In genomic region chr19:43408043-43408442, GRCh38 we compare ENCODE assay signal across 37 cellular contexts. TPM values are rescaled to one million over a fixed set of nuclear protein-coding genes. Genes with fewer than 3 reads are reported as not detected.
"Had no signal": no experiment of that assay in that cellular context is flagged by ENCODE, and none has a peak within 500 bp of the region (broad histone marks: within the 10 kb centered on the region; RNA-seq: fewer than 3 reads in every experiment).

No MANE protein-coding gene starts in this region.

- H3K4me3 Mint-ChIP-seq: activated CD4-positive, alpha-beta memory T cell treated with anti-CD3 and anti-CD28 coated beads for 36 hours; activated CD4-positive, alpha-beta T cell treated with anti-CD3 and anti-CD28 coated beads for 36 hours; activated CD4-positive, alpha-beta T cell treated with anti-CD3 and anti-CD28 coated beads, Interleukin-2, amount 10 ng/mL, durations not matched to agents 24 days and 14 days; activated CD8-positive, alpha-beta memory T cell treated with anti-CD3 and anti-CD28 coated beads, Interleukin-2, amount 10 ng/mL, durations not matched to agents 7 days and 5 days; activated CD8-positive, alpha-beta T cell treated with anti-CD3 and anti-CD28 coated beads, Interleukin-2, amount 10 ng/mL, durations not matched to agents 7 days and 5 days; activated naive CD4-positive, alpha-beta T cell treated with anti-CD3 and anti-CD28 coated beads for 36 hours; activated naive CD4-positive, alpha-beta T cell treated with anti-CD3 and anti-CD28 coated beads, Interleukin-2, amount 50 U/mL, for 24 hours; activated naive CD8-positive, alpha-beta T cell treated with anti-CD3 and anti-CD28 coated beads for 36 hours; activated naive CD8-positive, alpha-beta T cell treated with anti-CD3 and anti-CD28 coated beads, Interleukin-2, amount 50 U/mL, for 24 hours; activated T-helper 1 cell treated with anti-CD3 and anti-CD28 coated beads, Interleukin-12 subunit alpha, Interleukin-12 subunit beta, Interleukin-2, Interleukin-4 antibody, amounts not matched to agents 30 ng/mL and 10 ng/mL and 1 ng/mL, durations not matched to agents 14 hours and 24 hours and 36 hours had no signal

- H3K27me3 ChIP-seq: adrenal gland, body of pancreas had no signal

- H3K36me3 ChIP-seq: adrenal gland, esophagus squamous epithelium, gastroesophageal sphincter, heart right ventricle had no signal

- H3K4me1 ChIP-seq: adrenal gland, body of pancreas, esophagus squamous epithelium, gastroesophageal sphincter, heart right ventricle had no signal

- H3K9me3 Mint-ChIP-seq: activated CD4-positive, alpha-beta memory T cell treated with anti-CD3 and anti-CD28 coated beads for 36 hours; activated CD4-positive, alpha-beta T cell treated with anti-CD3 and anti-CD28 coated beads, Interleukin-2, amount 10 ng/mL, durations not matched to agents 24 days and 14 days; activated naive CD4-positive, alpha-beta T cell treated with anti-CD3 and anti-CD28 coated beads for 36 hours; activated naive CD4-positive, alpha-beta T cell treated with anti-CD3 and anti-CD28 coated beads, Interleukin-2, amount 50 U/mL, for 24 hours; activated naive CD8-positive, alpha-beta T cell treated with anti-CD3 and anti-CD28 coated beads for 36 hours; activated naive CD8-positive, alpha-beta T cell treated with anti-CD3 and anti-CD28 coated beads, Interleukin-2, amount 50 U/mL, for 24 hours; activated T-helper 1 cell treated with anti-CD3 and anti-CD28 coated beads, Interleukin-12 subunit alpha, Interleukin-12 subunit beta, Interleukin-2, Interleukin-4 antibody, amounts not matched to agents 30 ng/mL and 10 ng/mL and 1 ng/mL, durations not matched to agents 14 hours and 24 hours and 36 hours; activated T-helper 2 cell treated with anti-CD3 and anti-CD28 coated beads, Interferon-gamma antibody, Interleukin-2, Interleukin-4, amounts not matched to agents 10 μg/mL and 5 μg/mL and 100 μg/mL, durations not matched to agents 14 hours and 24 hours and 36 hours had no signal

- H3K27ac ChIP-seq: adrenal gland, body of pancreas, epithelial cell of prostate, esophagus squamous epithelium, gastroesophageal sphincter, heart right ventricle had no signal

- H3K27ac Mint-ChIP-seq: activated CD4-positive, alpha-beta memory T cell treated with anti-CD3 and anti-CD28 coated beads for 36 hours; activated CD4-positive, alpha-beta T cell treated with anti-CD3 and anti-CD28 coated beads for 36 hours; activated CD4-positive, alpha-beta T cell treated with anti-CD3 and anti-CD28 coated beads, Interleukin-2, amount 10 ng/mL, durations not matched to agents 24 days and 14 days; activated CD8-positive, alpha-beta memory T cell treated with anti-CD3 and anti-CD28 coated beads, Interleukin-2, amount 10 ng/mL, durations not matched to agents 7 days and 5 days; activated CD8-positive, alpha-beta T cell treated with anti-CD3 and anti-CD28 coated beads, Interleukin-2, amount 10 ng/mL, durations not matched to agents 7 days and 5 days; activated naive CD4-positive, alpha-beta T cell treated with anti-CD3 and anti-CD28 coated beads for 36 hours; activated naive CD4-positive, alpha-beta T cell treated with anti-CD3 and anti-CD28 coated beads, Interleukin-2, amount 50 U/mL, for 24 hours; activated naive CD8-positive, alpha-beta T cell treated with anti-CD3 and anti-CD28 coated beads for 36 hours; activated naive CD8-positive, alpha-beta T cell treated with anti-CD3 and anti-CD28 coated beads, Interleukin-2, amount 50 U/mL, for 24 hours; activated T-helper 1 cell treated with anti-CD3 and anti-CD28 coated beads, Interleukin-12 subunit alpha, Interleukin-12 subunit beta, Interleukin-2, Interleukin-4 antibody, amounts not matched to agents 30 ng/mL and 10 ng/mL and 1 ng/mL, durations not matched to agents 14 hours and 24 hours and 36 hours; activated T-helper 2 cell treated with anti-CD3 and anti-CD28 coated beads, Interferon-gamma antibody, Interleukin-2, Interleukin-4, amounts not matched to agents 10 μg/mL and 5 μg/mL and 100 μg/mL, durations not matched to agents 14 hours and 24 hours and 36 hours had no signal

- DNase-seq: activated CD4-positive, alpha-beta memory T cell treated with anti-CD3 and anti-CD28 coated beads for 36 hours; activated CD4-positive, alpha-beta T cell treated with anti-CD3 and anti-CD28 coated beads for 36 hours; activated CD4-positive, alpha-beta T cell treated with anti-CD3 and anti-CD28 coated beads, Interleukin-2, amount 10 ng/mL, durations not matched to agents 24 days and 14 days; activated CD4-positive, CD25-positive, alpha-beta regulatory T cell; activated CD4-positive, CD25-positive, alpha-beta regulatory T cell treated with anti-CD3 and anti-CD28 coated beads, Interleukin-2, amount 50 U/mL, for 72 hours; activated CD8-positive, alpha-beta memory T cell treated with anti-CD3 and anti-CD28 coated beads, Interleukin-2, amount 10 ng/mL, durations not matched to agents 7 days and 5 days; activated CD8-positive, alpha-beta memory T cell treated with anti-CD3 and anti-CD28 coated beads, Interleukin-2, amount 50 U/mL, for 4 hours; activated CD8-positive, alpha-beta T cell treated with anti-CD3 and anti-CD28 coated beads, Interleukin-2, amount 10 ng/mL, durations not matched to agents 7 days and 5 days; activated effector memory CD4-positive, alpha-beta T cell treated with anti-CD3 and anti-CD28 coated beads, Interleukin-2, amount 50 U/mL, for 16 hours; activated naive CD4-positive, alpha-beta T cell treated with anti-CD3 and anti-CD28 coated beads for 36 hours; activated naive CD8-positive, alpha-beta T cell treated with anti-CD3 and anti-CD28 coated beads for 36 hours; activated naive CD8-positive, alpha-beta T cell treated with anti-CD3 and anti-CD28 coated beads, Interleukin-2, amount 50 U/mL, for 24 hours; activated T-cell treated with anti-CD3 and anti-CD28 coated beads, Interleukin-2, amount 50 U/mL, for 1 hour; activated T-cell treated with anti-CD3 and anti-CD28 coated beads, Interleukin-2, amount 50 U/mL, for 48 hours; adrenal gland; amygdala; aorta; body of pancreas; caudate nucleus; cortex of kidney; dermis blood vessel endothelial cell; effector CD4-positive, alpha-beta T cell; esophagus squamous epithelium; foreskin melanocyte; heart right ventricle; T-helper 2 cell had no signal

- H3K4me3 ChIP-seq: adrenal gland, body of pancreas, esophagus squamous epithelium, gastroesophageal sphincter, heart right ventricle had no signal

- H3K4me1 Mint-ChIP-seq: activated CD4-positive, alpha-beta T cell treated with anti-CD3 and anti-CD28 coated beads for 36 hours; activated CD4-positive, alpha-beta T cell treated with anti-CD3 and anti-CD28 coated beads, Interleukin-2, amount 10 ng/mL, durations not matched to agents 24 days and 14 days; activated CD8-positive, alpha-beta memory T cell treated with anti-CD3 and anti-CD28 coated beads, Interleukin-2, amount 10 ng/mL, durations not matched to agents 7 days and 5 days; activated naive CD4-positive, alpha-beta T cell treated with anti-CD3 and anti-CD28 coated beads, Interleukin-2, amount 50 U/mL, for 24 hours; activated naive CD8-positive, alpha-beta T cell treated with anti-CD3 and anti-CD28 coated beads for 36 hours; activated naive CD8-positive, alpha-beta T cell treated with anti-CD3 and anti-CD28 coated beads, Interleukin-2, amount 50 U/mL, for 24 hours had no signal

- ATAC-seq: activated CD4-positive, alpha-beta T cell treated with anti-CD3 and anti-CD28 coated beads for 36 hours; activated CD8-positive, alpha-beta memory T cell treated with anti-CD3 and anti-CD28 coated beads, Interleukin-2, amount 10 ng/mL, durations not matched to agents 7 days and 5 days; activated CD8-positive, alpha-beta T cell treated with anti-CD3 and anti-CD28 coated beads, Interleukin-2, amount 10 ng/mL, durations not matched to agents 7 days and 5 days; activated naive CD8-positive, alpha-beta T cell treated with anti-CD3 and anti-CD28 coated beads, Interleukin-2, amount 50 U/mL, for 24 hours; body of pancreas; gastroesophageal sphincter; heart right ventricle had no signal

- H3K27me3 Mint-ChIP-seq: activated CD8-positive, alpha-beta memory T cell treated with anti-CD3 and anti-CD28 coated beads, Interleukin-2, amount 10 ng/mL, durations not matched to agents 7 days and 5 days; activated naive CD4-positive, alpha-beta T cell treated with anti-CD3 and anti-CD28 coated beads, Interleukin-2, amount 50 U/mL, for 24 hours; activated naive CD8-positive, alpha-beta T cell treated with anti-CD3 and anti-CD28 coated beads, Interleukin-2, amount 50 U/mL, for 24 hours had no signal

- H3K36me3 Mint-ChIP-seq: activated CD4-positive, alpha-beta memory T cell treated with anti-CD3 and anti-CD28 coated beads for 36 hours; activated CD8-positive, alpha-beta memory T cell treated with anti-CD3 and anti-CD28 coated beads, Interleukin-2, amount 10 ng/mL, durations not matched to agents 7 days and 5 days; activated naive CD8-positive, alpha-beta T cell treated with anti-CD3 and anti-CD28 coated beads for 36 hours had no signal

- H3K9me3 ChIP-seq: adrenal gland, body of pancreas, esophagus squamous epithelium, gastroesophageal sphincter, heart right ventricle had no signal

RNA-seq across cellular contexts. Expression of gene TEX101, which starts 6.6 kb away (rescaled TPM):
- total RNA-seq: activated CD4-positive, alpha-beta memory T cell treated with anti-CD3 and anti-CD28 coated beads for 36 hours; activated CD4-positive, alpha-beta T cell treated with anti-CD3 and anti-CD28 coated beads for 36 hours; activated CD4-positive, alpha-beta T cell treated with anti-CD3 and anti-CD28 coated beads, Interleukin-2, amount 10 ng/mL, durations not matched to agents 24 days and 14 days; activated CD8-positive, alpha-beta memory T cell treated with anti-CD3 and anti-CD28 coated beads for 36 hours; activated CD8-positive, alpha-beta memory T cell treated with anti-CD3 and anti-CD28 coated beads, Interleukin-2, amount 10 ng/mL, durations not matched to agents 7 days and 5 days; activated CD8-positive, alpha-beta T cell treated with anti-CD3 and anti-CD28 coated beads, Interleukin-2, amount 10 ng/mL, durations not matched to agents 7 days and 5 days; activated naive CD4-positive, alpha-beta T cell treated with anti-CD3 and anti-CD28 coated beads for 36 hours; activated naive CD8-positive, alpha-beta T cell treated with anti-CD3 and anti-CD28 coated beads for 36 hours; activated T-helper 1 cell treated with anti-CD3 and anti-CD28 coated beads, Interleukin-12 subunit alpha, Interleukin-12 subunit beta, Interleukin-2, Interleukin-4 antibody, amounts not matched to agents 30 ng/mL and 10 ng/mL and 1 ng/mL, durations not matched to agents 14 hours and 24 hours and 36 hours; activated T-helper 2 cell treated with anti-CD3 and anti-CD28 coated beads, Interferon-gamma antibody, Interleukin-2, Interleukin-4, amounts not matched to agents 10 μg/mL and 5 μg/mL and 100 μg/mL, durations not matched to agents 14 hours and 24 hours and 36 hours; adrenal gland; aorta; body of pancreas; chondrocyte; dermis blood vessel endothelial cell; endothelial cell of umbilical vein; fibroblast of lung; fibroblast of villous mesenchyme; gastroesophageal sphincter; glomerular endothelial cell; heart right ventricle had no signal
- polyA plus RNA-seq: adrenal gland, aorta, endothelial cell of umbilical vein, fibroblast of lung, heart right ventricle had no signal

RNA-seq across cellular contexts. Expression of gene CD177, which starts 54.6 kb away (rescaled TPM):
- total RNA-seq: activated CD4-positive, alpha-beta memory T cell treated with anti-CD3 and anti-CD28 coated beads for 36 hours; activated CD4-positive, alpha-beta T cell treated with anti-CD3 and anti-CD28 coated beads for 36 hours; activated CD4-positive, alpha-beta T cell treated with anti-CD3 and anti-CD28 coated beads, Interleukin-2, amount 10 ng/mL, durations not matched to agents 24 days and 14 days; activated CD8-positive, alpha-beta memory T cell treated with anti-CD3 and anti-CD28 coated beads for 36 hours; activated CD8-positive, alpha-beta memory T cell treated with anti-CD3 and anti-CD28 coated beads, Interleukin-2, amount 10 ng/mL, durations not matched to agents 7 days and 5 days; activated CD8-positive, alpha-beta T cell treated with anti-CD3 and anti-CD28 coated beads, Interleukin-2, amount 10 ng/mL, durations not matched to agents 7 days and 5 days; activated naive CD4-positive, alpha-beta T cell treated with anti-CD3 and anti-CD28 coated beads for 36 hours; activated naive CD8-positive, alpha-beta T cell treated with anti-CD3 and anti-CD28 coated beads for 36 hours; activated T-helper 1 cell treated with anti-CD3 and anti-CD28 coated beads, Interleukin-12 subunit alpha, Interleukin-12 subunit beta, Interleukin-2, Interleukin-4 antibody, amounts not matched to agents 30 ng/mL and 10 ng/mL and 1 ng/mL, durations not matched to agents 14 hours and 24 hours and 36 hours; activated T-helper 2 cell treated with anti-CD3 and anti-CD28 coated beads, Interferon-gamma antibody, Interleukin-2, Interleukin-4, amounts not matched to agents 10 μg/mL and 5 μg/mL and 100 μg/mL, durations not matched to agents 14 hours and 24 hours and 36 hours; chondrocyte; dermis blood vessel endothelial cell had no signal
- polyA plus RNA-seq: endothelial cell of umbilical vein had no signal

RNA-seq across cellular contexts. Expression of gene LYPD3, which starts 57.4 kb away (rescaled TPM):
- total RNA-seq: endothelial cell of umbilical vein, glomerular endothelial cell had no signal
